Comparison of ENCODE assay signal across 1 cellular context in the genomic region with DNA sequence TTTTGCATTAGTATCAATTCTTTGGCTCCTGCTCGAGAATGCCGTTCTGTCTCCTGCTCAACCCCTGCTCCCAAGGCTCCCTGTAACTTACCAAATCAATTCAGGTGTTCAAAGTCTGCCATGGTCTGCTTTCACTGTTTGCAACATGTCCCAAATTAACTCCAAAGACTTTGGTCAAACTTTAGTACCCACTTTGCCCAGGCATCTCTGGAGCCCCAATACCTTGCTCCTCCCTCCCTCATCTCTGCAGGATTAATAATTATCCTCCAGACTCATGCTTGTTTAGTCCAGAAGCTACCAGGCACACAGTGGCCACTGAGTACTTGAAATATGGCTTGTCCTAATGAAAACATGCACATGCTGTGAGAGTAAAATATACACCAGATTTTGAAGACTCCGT.
TF ChIP-seq lines count a peak whose summit lies in the region.

No MANE protein-coding gene starts in this region.

TF ChIP-seq in liver, 16 proteins besides CTCF, POLR2A, EP300 and RAD21 (continued from another document):
- TF ChIP-seq ZBTB33 (IDR thresholded peaks at IDR 0.05) (peak; percentile 10), FOXA2 (IDR thresholded peaks at IDR 0.05) (no peak), RXRA (IDR thresholded peaks at IDR 0.05) (peak; percentile 64 to 84), FOXA1 (IDR thresholded peaks at IDR 0.05) (no peak), TAF1 (conservative IDR thresholded peaks at IDR 0.05) (peak; percentile 88), HNF4A (conservative IDR thresholded peaks at IDR 0.05) (peak; percentile 81 to 90), JUND (IDR thresholded peaks at IDR 0.05) (peak; percentile 22 to 57), SP1 (IDR thresholded peaks at IDR 0.05) (peak; percentile 76), GABPA (IDR thresholded peaks at IDR 0.05 in 1 of 2, conservative IDR thresholded peaks at IDR 0.05 in 1 of 2) (no peak), EGR1 (IDR thresholded peaks at IDR 0.05; ENCODE audit: low read depth in 2 of 2) (no peak)
